Comparison of ENCODE assay signal across 8 cellular contexts in the genomic region with DNA sequence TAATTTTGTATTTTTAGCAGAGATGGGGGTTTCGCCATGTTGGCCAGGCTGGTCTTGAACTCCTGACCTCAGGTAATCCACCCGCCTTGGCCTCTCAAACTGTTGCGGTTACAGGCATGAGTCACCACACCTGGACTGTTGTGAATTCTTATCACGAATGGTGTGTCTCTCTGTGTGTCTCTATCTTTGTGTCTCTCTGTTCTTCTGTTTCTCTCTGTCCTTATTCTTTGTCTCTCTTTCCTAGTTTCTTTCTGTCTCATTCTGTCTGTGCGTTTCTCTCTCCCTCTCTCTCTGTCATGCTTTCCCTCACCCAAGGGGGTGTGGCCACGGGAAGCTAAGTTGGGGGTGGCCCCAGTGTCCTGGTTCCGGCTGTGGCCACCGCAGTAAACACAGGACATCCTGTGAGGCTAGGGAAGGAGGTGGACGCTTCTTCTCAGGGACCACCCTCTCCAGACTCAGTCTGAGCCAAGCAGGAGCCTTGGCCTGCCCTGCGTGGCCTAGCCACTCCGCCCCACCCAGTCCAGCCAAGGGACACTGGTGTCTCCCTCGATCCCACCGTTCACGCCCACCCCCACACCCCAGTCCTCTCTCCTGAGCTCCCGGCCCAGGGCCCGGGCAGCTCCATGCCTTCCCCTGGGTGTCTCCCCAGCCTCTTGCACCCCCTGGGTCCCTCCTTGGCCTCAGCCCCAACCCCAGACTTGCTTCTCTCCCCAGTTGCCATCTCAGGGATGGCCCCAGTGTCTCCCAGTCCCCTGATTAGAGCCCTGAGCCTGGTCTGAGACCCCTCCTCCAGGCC. TPM values are rescaled to one million over a fixed set of nuclear protein-coding genes. Genes with fewer than 3 reads are reported as not detected.
DNase-seq lines count a peak whose midpoint lies in the region; TF ChIP-seq lines count a peak whose summit lies in the region.

No MANE protein-coding gene starts in this region.

- no peaks in the 10 kb centered on the region for H3K27me3 ChIP-seq in mammary epithelial cell (ENCODE audit: insufficient read depth, low read length)

- H3K4me3 ChIP-seq in AG10803 (ENCODE audit: low read length) (no peak overlapping the region), mammary epithelial cell (replicated peaks in 1 of 3; ENCODE audit: insufficient read depth in 1 of 3, low read depth in 2 of 3, low read length in 3 of 3) (no peak overlapping the region)

- peaks cover 4 to 9% (median 7%) of the 10 kb centered on the region in 3 donors for H3K4me1 Mint-ChIP-seq in IgD-negative memory B cell

- no peaks in the 10 kb centered on the region for H4K20me1 ChIP-seq in mammary epithelial cell (ENCODE audit: insufficient read depth, low read length)

- H3K27ac Mint-ChIP-seq in IgD-negative memory B cell = peak overlapping the region in 1 of 3 donors; percentile 88

- CTCF ChIA-PET in mammary epithelial cell (lab: Charles Lee; ENCODE audit: low non-redundant PET) = no interaction called here

- BruUV-seq in mammary epithelial cell (replicated peaks; lab: Mats Ljungman, UMichigan) = no TSS peak

- H2AFZ ChIP-seq in mammary epithelial cell (ENCODE audit: low read depth, low read length) = peak overlapping the region; percentile 73

- H3K9ac ChIP-seq in mammary epithelial cell (ENCODE audit: insufficient read depth, low read length) = no peak overlapping the region

- H3K9me3 Mint-ChIP-seq in IgD-negative memory B cell = no peaks in the 10 kb centered on the region

- no peak for TF ChIP-seq CTCF in AG10803 (conservative IDR thresholded peaks at IDR 0.05; ENCODE audit: low read length)
- TF ChIP-seq CTCF in mammary epithelial cell (conservative IDR thresholded peaks at IDR 0.05 in 1 of 2, IDR thresholded peaks at IDR 0.05 in 1 of 2; ENCODE audit: extremely low read depth in 1 of 2, insufficient read depth in 1 of 2, low read depth in 1 of 2, low read length in 2 of 2) = no peak

- H3K79me2 ChIP-seq in mammary epithelial cell (ENCODE audit: insufficient read depth, low read length) = peaks cover 4% of the 10 kb centered on the region

- peak overlapping the region in 3 of 4 donors; percentile 3 to 56 (median 19) for H3K4me3 Mint-ChIP-seq in IgD-negative memory B cell

- peaks cover 31% of the 10 kb centered on the region for H3K4me1 ChIP-seq in mammary epithelial cell (ENCODE audit: insufficient read depth, low read length)

- H3K36me3 ChIP-seq in mammary epithelial cell (ENCODE audit: insufficient read depth, low read length) = no peaks in the 10 kb centered on the region

- no peak overlapping the region for H3K27ac ChIP-seq in mammary epithelial cell (ENCODE audit: insufficient read depth, low read depth, low read length)

- DNase-seq in AG10803 (ENCODE audit: low read depth) (peak; percentile 33), mammary epithelial cell (peak; percentile 55), lung microvascular endothelial cell (ENCODE audit: low read depth in 2 of 2) (peak; percentile 61 to 76), NCI-H748 treated with DMSO at 0.1 percent for 48 hours (lab: John Stamatoyannopoulos, UW) (no peak), DMS53 (lab: John Stamatoyannopoulos, UW) (no peak), COLO829 (ENCODE audit: low spot score) (no peak)
- DNase-seq in stimulated activated naive CD4-positive, alpha-beta T cell (lab: John Stamatoyannopoulos, UW) = no peak

- intact Hi-C loops in mammary epithelial cell (cut with micrococcal nuclease) = no loop called here

- no peaks in the 10 kb centered on the region for H3K9me3 ChIP-seq in mammary epithelial cell (replicated peaks; ENCODE audit: insufficient read depth, low read length)

- no peaks in the 10 kb centered on the region for H3K36me3 Mint-ChIP-seq in IgD-negative memory B cell

- 16% methylated on average over 7 of the region's 16 CpGs for WGBS in mammary epithelial cell (ENCODE audit: low coverage, missing lambda C conversion rate)

- H3K4me2 ChIP-seq in mammary epithelial cell (ENCODE audit: insufficient read depth, low read depth, low read length) = no peak overlapping the region

- dilution Hi-C loops in mammary epithelial cell (cut with HindIII; ENCODE audit: low sequenced_read_pairs) = loop anchor here (5.0 kb wide), 1 partner anchor 50 kb away; the partner anchor contains the start of genes BLVRB and SPTBN4

- no peaks in the 10 kb centered on the region for H3K27me3 Mint-ChIP-seq in IgD-negative memory B cell

- in situ Hi-C loops in mammary epithelial cell (cut with MboI; ENCODE audit: low sequenced_read_pairs in 2 of 2) = no loop called here

RNA-seq across cellular contexts. Expression of gene PRX, which starts 3.9 kb away (rescaled TPM):
- polyA plus RNA-seq in IgD-negative memory B cell = 0.21 TPM
- 1 to 10 TPM; 1.7 to 2.3 TPM for total RNA-seq in mammary epithelial cell
- polyA plus RNA-seq in mammary epithelial cell = 0.42 TPM
- 0.10 TPM for polyA minus RNA-seq in mammary epithelial cell
- 0.87 and 1.2 TPM in 2 replicates for total RNA-seq in lung microvascular endothelial cell

RNA-seq across cellular contexts. Expression of gene SERTAD1, which starts 8.7 kb away (rescaled TPM):
- 13.2 TPM for polyA plus RNA-seq in IgD-negative memory B cell
- 10 to 100 TPM; 20.6 to 25.8 TPM for total RNA-seq in mammary epithelial cell
- polyA plus RNA-seq in mammary epithelial cell = 29.4 TPM
- 16.0 TPM for polyA minus RNA-seq in mammary epithelial cell
- 15.7 and 27.8 TPM in 2 replicates for total RNA-seq in lung microvascular endothelial cell

RNA-seq across cellular contexts. Expression of gene SERTAD3, which starts 27.0 kb away (rescaled TPM):
- 29.2 TPM for polyA plus RNA-seq in IgD-negative memory B cell
- 10 to 100 TPM; 34.3 to 35.8 TPM for total RNA-seq in mammary epithelial cell
- polyA plus RNA-seq in mammary epithelial cell = 19.3 TPM
- 32.7 TPM for polyA minus RNA-seq in mammary epithelial cell
- 18.3 and 27.2 TPM in 2 replicates for total RNA-seq in lung microvascular endothelial cell

RNA-seq across cellular contexts. Expression of gene HIPK4, which starts 27.1 kb away (rescaled TPM):
- polyA plus RNA-seq in IgD-negative memory B cell = 0.11 TPM
- under 1 TPM; 0.12 to 0.33 TPM for total RNA-seq in mammary epithelial cell
- polyA plus RNA-seq in mammary epithelial cell = 0.07 TPM
- polyA minus RNA-seq in mammary epithelial cell = not detected
- under 0.01 TPM in 1 of 2 replicates, not detected in the other for total RNA-seq in lung microvascular endothelial cell

RNA-seq across cellular contexts. Expression of gene BLVRB, which starts 48.4 kb away (rescaled TPM):
- 35.9 TPM for polyA plus RNA-seq in IgD-negative memory B cell
- 10 to 100 TPM; 57.6 to 92.5 TPM for total RNA-seq in mammary epithelial cell
- 88.3 TPM for polyA plus RNA-seq in mammary epithelial cell
- 52.5 TPM for polyA minus RNA-seq in mammary epithelial cell
- 45.6 and 46.2 TPM in 2 replicates for total RNA-seq in lung microvascular endothelial cell

Comparison
In these comparisons a context has a peak if more than half of its experiments do, and no peak if none do; other contexts are left out.
1. DNase-seq: peak in AG10803 (single experiment), mammary epithelial cell (single experiment) and lung microvascular endothelial cell (2 of 2); none in NCI-H748 treated with DMSO at 0.1 percent for 48 hours (single experiment), DMS53 (single experiment), COLO829 (single experiment) and stimulated activated naive CD4-positive, alpha-beta T cell (0 of 6).